ENCODE assay signal across 13 cellular contexts in genomic region chr5:71925608-71926091, GRCh38.
DNase-seq lines count a peak whose midpoint lies in the region; ATAC-seq and TF ChIP-seq lines count a peak whose summit lies in the region.
"Had no signal": no experiment of that assay in that cellular context is flagged by ENCODE, and none has a peak within 500 bp of the region (broad histone marks: within the 10 kb centered on the region; RNA-seq: fewer than 3 reads in every experiment).

No MANE protein-coding gene starts in this region.

- no peak overlapping the region for H3K4me3 ChIP-seq in coronary artery
- H3K4me3 ChIP-seq: pancreas had no signal

- H3K4me3 Mint-ChIP-seq in activated naive CD8-positive, alpha-beta T cell treated with anti-CD3 and anti-CD28 coated beads for 36 hours: no peak overlapping the region
- H3K4me3 Mint-ChIP-seq: B cell; central memory CD8-positive, alpha-beta T cell had no signal

- ATAC-seq in HG02610 (IDR thresholded peaks at IDR 0.05; ENCODE audit: unreplicated experiment): no peak
- ATAC-seq in left lobe of liver: no peak
- ATAC-seq: HCT116 had no signal

- TF ChIP-seq CTCF in C4-2B (conservative IDR thresholded peaks at IDR 0.05): no peak
- no peak for TF ChIP-seq CTCF in coronary artery (IDR thresholded peaks at IDR 0.05)

- H3K4me1 Mint-ChIP-seq in activated naive CD8-positive, alpha-beta T cell treated with anti-CD3 and anti-CD28 coated beads for 36 hours: no peaks in the 10 kb centered on the region
- H3K4me1 Mint-ChIP-seq: B cell; central memory CD8-positive, alpha-beta T cell had no signal

- no peak overlapping the region for H3K27ac Mint-ChIP-seq in activated naive CD8-positive, alpha-beta T cell treated with anti-CD3 and anti-CD28 coated beads for 36 hours
- H3K27ac Mint-ChIP-seq: B cell had no signal

- DNase-seq in NCI-H2029 (lab: John Stamatoyannopoulos, UW) (peak; percentile 59), coronary artery (ENCODE audit: low spot score) (no peak), mucosa of gallbladder (ENCODE audit: low spot score) (peak; percentile 45), NK-92 (lab: John Stamatoyannopoulos, UW; ENCODE audit: unreplicated experiment) (no peak), left lobe of liver (ENCODE audit: low spot score) (no peak)
- DNase-seq in activated naive CD8-positive, alpha-beta T cell treated with anti-CD3 and anti-CD28 coated beads for 36 hours: no peak
- DNase-seq: activated effector memory CD4-positive, alpha-beta T cell treated with anti-CD3 and anti-CD28 coated beads, Interleukin-2, amount 50 U/mL, for 16 hours; pancreas had no signal

- H3K27ac ChIP-seq in C4-2B: peak overlapping the region; percentile 74
- peak overlapping the region; percentile 50 to 67 for H3K27ac ChIP-seq in coronary artery
- H3K27ac ChIP-seq: pancreas had no signal

- H3K27me3 Mint-ChIP-seq in activated naive CD8-positive, alpha-beta T cell treated with anti-CD3 and anti-CD28 coated beads for 36 hours: peaks cover 16% of the 10 kb centered on the region

- no peaks in the 10 kb centered on the region for H3K36me3 Mint-ChIP-seq in activated naive CD8-positive, alpha-beta T cell treated with anti-CD3 and anti-CD28 coated beads for 36 hours

- peaks cover 11% of the 10 kb centered on the region for H3K9me3 Mint-ChIP-seq in activated naive CD8-positive, alpha-beta T cell treated with anti-CD3 and anti-CD28 coated beads for 36 hours
- H3K9me3 Mint-ChIP-seq: central memory CD8-positive, alpha-beta T cell had no signal

Comparison
In these comparisons a context has a peak if more than half of its experiments do, and no peak if none do; other contexts are left out.
1. DNase-seq: peak in NCI-H2029 (single experiment) and mucosa of gallbladder (single experiment); none in coronary artery (single experiment), NK-92 (single experiment), activated naive CD8-positive, alpha-beta T cell treated with anti-CD3 and anti-CD28 coated beads for 36 hours (single experiment) and left lobe of liver (single experiment).